In the genomic region with DNA sequence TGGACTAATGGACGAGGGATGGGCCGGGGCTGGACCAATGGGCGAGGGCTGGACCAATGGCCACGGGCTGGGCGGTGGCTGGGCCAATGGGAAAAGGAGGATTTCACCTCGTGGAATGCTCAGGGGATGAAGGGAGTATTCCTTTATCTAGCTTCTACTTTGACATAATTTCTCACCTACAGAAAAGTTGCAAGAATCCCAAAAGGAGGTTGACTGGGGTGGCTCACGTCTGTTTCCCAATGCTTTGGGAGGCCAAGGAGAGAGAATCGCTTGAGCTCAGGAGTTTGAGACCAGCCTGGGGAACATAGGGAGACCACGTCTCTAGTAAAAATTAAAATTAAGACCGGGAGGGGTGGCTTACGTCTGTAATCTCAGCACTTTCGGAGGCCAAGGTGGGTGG, we compare ENCODE assay signal across 9 cellular contexts. TPM values are rescaled to one million over a fixed set of nuclear protein-coding genes. Genes with fewer than 3 reads are reported as not detected.
DNase-seq lines count a peak whose midpoint lies in the region; ATAC-seq and TF ChIP-seq lines count a peak whose summit lies in the region.
"Had no signal": no experiment of that assay in that cellular context is flagged by ENCODE, and none has a peak within 500 bp of the region (broad histone marks: within the 10 kb centered on the region; RNA-seq: fewer than 3 reads in every experiment).

No MANE protein-coding gene starts in this region.

- peaks cover 5 to 16% of the 10 kb centered on the region in 2 donors for H3K4me1 ChIP-seq in thyroid gland

- TF ChIP-seq CTCF in WERI-Rb-1 (IDR thresholded peaks at IDR 0.05; ENCODE audit: low read depth, low read length) (no peak), glutamatergic neuron (IDR thresholded peaks at IDR 0.05; ENCODE audit: partially characterized antibody, unreplicated experiment) (no peak), thyroid gland (IDR thresholded peaks at IDR 0.05) (no peak)

- intact Hi-C loops in activated CD4-positive, alpha-beta T cell treated with anti-CD3 and anti-CD28 coated beads for 36 hours (cut with DNase I, micrococcal nuclease), result loop anchor here (1.0 to 5.0 kb wide), 10 partner anchors 21 to 479 kb away; partner anchors contain the start of genes CCNF (in 1 of the 2), ELOB (in 1 of the 2), FLYWCH2 (in 1 of the 2) and PAQR4 (in 1 of the 2)
- intact Hi-C loops in thyroid gland (cut with DNase I), result no loop called here

- ATAC-seq in activated CD4-positive, alpha-beta T cell treated with anti-CD3 and anti-CD28 coated beads for 36 hours, result no peak
- ATAC-seq in stimulated activated effector memory CD8-positive, alpha-beta T cell treated with anti-CD3 and anti-CD28 coated beads, Interleukin-12 subunit alpha, Interleukin-12 subunit beta, amount 100 ng/mL, for 72 hours, result no peak

- 34 to 46% methylated on average over 12 of the region's 12 CpGs for WGBS in thyroid gland, 2 donors

- CTCF ChIA-PET in activated CD4-positive, alpha-beta T cell treated with anti-CD3 and anti-CD28 coated beads for 36 hours (lab: Charles Lee), result interaction anchor here (0.7 to 1.9 kb wide), 9 partner anchors 9 to 477 kb away, joined by 3 to 8 read pairs (median 3); partner anchors contain the start of gene FLYWCH2

- DNase-seq in activated CD4-positive, alpha-beta T cell treated with anti-CD3 and anti-CD28 coated beads for 36 hours, result no peak
- no peak for DNase-seq in activated CD4-positive, alpha-beta T cell treated with anti-CD3 and anti-CD28 coated beads, Interleukin-2, amount 50 U/mL, for 1 hour
- DNase-seq in WERI-Rb-1, result no peak
- no peak for DNase-seq in glutamatergic neuron
- no peak for DNase-seq in stimulated activated effector memory CD8-positive, alpha-beta T cell treated with anti-CD3 and anti-CD28 coated beads, Interleukin-12 subunit alpha, Interleukin-12 subunit beta, amount 100 ng/mL, for 72 hours (ENCODE audit: low spot score in 2 of 2)
- DNase-seq in DMS 273 (lab: John Stamatoyannopoulos, UW; ENCODE audit: unreplicated experiment), result no peak
- no peak for DNase-seq in DMS53 treated with DMSO at 0.1 percent for 48 hours (lab: John Stamatoyannopoulos, UW; ENCODE audit: unreplicated experiment)
- DNase-seq in thyroid gland, result no peak

- no peaks in the 10 kb centered on the region for H3K36me3 Mint-ChIP-seq in activated CD4-positive, alpha-beta T cell treated with anti-CD3 and anti-CD28 coated beads for 36 hours (ENCODE audit: low read depth)
- H3K36me3 Mint-ChIP-seq in glutamatergic neuron (ENCODE audit: unreplicated experiment), result no peaks in the 10 kb centered on the region
- peaks cover 9% of the 10 kb centered on the region for H3K36me3 Mint-ChIP-seq in stimulated activated effector memory CD8-positive, alpha-beta T cell treated with anti-CD3 and anti-CD28 coated beads, Interleukin-12 subunit alpha, Interleukin-12 subunit beta, amount 100 ng/mL, for 72 hours

- peak overlapping the region; percentile 94 for H3K4me3 Mint-ChIP-seq in activated CD4-positive, alpha-beta T cell treated with anti-CD3 and anti-CD28 coated beads for 36 hours
- H3K4me3 Mint-ChIP-seq in glutamatergic neuron (ENCODE audit: unreplicated experiment), result peak overlapping the region; percentile 89
- peak overlapping the region; percentile 94 for H3K4me3 Mint-ChIP-seq in stimulated activated effector memory CD8-positive, alpha-beta T cell treated with anti-CD3 and anti-CD28 coated beads, Interleukin-12 subunit alpha, Interleukin-12 subunit beta, amount 100 ng/mL, for 72 hours

- no peaks in the 10 kb centered on the region for H3K9me3 Mint-ChIP-seq in activated CD4-positive, alpha-beta T cell treated with anti-CD3 and anti-CD28 coated beads for 36 hours (ENCODE audit: low read depth)
- H3K9me3 Mint-ChIP-seq in glutamatergic neuron (ENCODE audit: unreplicated experiment), result peaks cover 7% of the 10 kb centered on the region
- no peaks in the 10 kb centered on the region for H3K9me3 Mint-ChIP-seq in stimulated activated effector memory CD8-positive, alpha-beta T cell treated with anti-CD3 and anti-CD28 coated beads, Interleukin-12 subunit alpha, Interleukin-12 subunit beta, amount 100 ng/mL, for 72 hours

- no peaks in the 10 kb centered on the region for H3K36me3 ChIP-seq in WERI-Rb-1
- H3K36me3 ChIP-seq in thyroid gland, result no peaks in the 10 kb centered on the region

- no peaks in the 10 kb centered on the region for H3K9me3 ChIP-seq in WERI-Rb-1 (ENCODE audit: severe bottlenecking)
- no peaks in the 10 kb centered on the region for H3K9me3 ChIP-seq in thyroid gland

- H3K27ac Mint-ChIP-seq in activated CD4-positive, alpha-beta T cell treated with anti-CD3 and anti-CD28 coated beads for 36 hours, result peak overlapping the region; percentile 8
- peak overlapping the region; percentile 99 for H3K27ac Mint-ChIP-seq in glutamatergic neuron (ENCODE audit: unreplicated experiment)
- H3K27ac Mint-ChIP-seq in stimulated activated effector memory CD8-positive, alpha-beta T cell treated with anti-CD3 and anti-CD28 coated beads, Interleukin-12 subunit alpha, Interleukin-12 subunit beta, amount 100 ng/mL, for 72 hours, result no peak overlapping the region

- no peaks in the 10 kb centered on the region for H3K27me3 Mint-ChIP-seq in activated CD4-positive, alpha-beta T cell treated with anti-CD3 and anti-CD28 coated beads for 36 hours
- no peaks in the 10 kb centered on the region for H3K27me3 Mint-ChIP-seq in glutamatergic neuron (ENCODE audit: unreplicated experiment)

- POLR2A ChIA-PET in activated CD4-positive, alpha-beta T cell treated with anti-CD3 and anti-CD28 coated beads for 36 hours (lab: Charles Lee), result interaction anchor here (1.0 kb wide), 1 partner anchor 71 kb away, joined by 3 read pairs; no protein-coding TSS in a partner anchor

- H3K27ac ChIP-seq in WERI-Rb-1 (peak overlapping the region; percentile 30; the same call in 1 of the 2 replicates), thyroid gland (peak overlapping the region in 1 of 3 donors; percentile 5)

- peaks cover 19% of the 10 kb centered on the region for H3K4me1 Mint-ChIP-seq in activated CD4-positive, alpha-beta T cell treated with anti-CD3 and anti-CD28 coated beads for 36 hours
- H3K4me1 Mint-ChIP-seq in glutamatergic neuron (ENCODE audit: low read depth, unreplicated experiment), result peaks cover 12% of the 10 kb centered on the region
- peaks cover 27% of the 10 kb centered on the region for H3K4me1 Mint-ChIP-seq in stimulated activated effector memory CD8-positive, alpha-beta T cell treated with anti-CD3 and anti-CD28 coated beads, Interleukin-12 subunit alpha, Interleukin-12 subunit beta, amount 100 ng/mL, for 72 hours

- peak overlapping the region; percentile 14; the same call in 1 of the 2 replicates for H3K4me3 ChIP-seq in WERI-Rb-1 (ENCODE audit: low read depth, low read length)
- no peak overlapping the region for H3K4me3 ChIP-seq in thyroid gland (replicated peaks in 1 of 3)

- H3K27me3 ChIP-seq in WERI-Rb-1 (ENCODE audit: insufficient read depth, low read depth, severe bottlenecking) (no peaks in the 10 kb centered on the region), thyroid gland (no peaks in the 10 kb centered on the region)

- TF ChIP-seq POLR2A in thyroid gland (IDR thresholded peaks at IDR 0.05), result no peak

RNA-seq across cellular contexts. Expression of gene FLYWCH1, which starts 5.7 kb away (rescaled TPM):
- total RNA-seq in activated CD4-positive, alpha-beta T cell treated with anti-CD3 and anti-CD28 coated beads for 36 hours, result 10 to 100 TPM; 26.6 to 37.9 TPM
- total RNA-seq in glutamatergic neuron (ENCODE audit: unreplicated experiment) (77.1 TPM), thyroid gland (10 to 100 TPM; 31.3 to 49.8 (median 41.5) TPM)

RNA-seq across cellular contexts. Expression of gene FLYWCH2, which starts 23.0 kb away (rescaled TPM):
- total RNA-seq in activated CD4-positive, alpha-beta T cell treated with anti-CD3 and anti-CD28 coated beads for 36 hours, result 10 to 100 TPM; 16.8 to 17.3 TPM
- total RNA-seq in glutamatergic neuron (ENCODE audit: unreplicated experiment) (30.5 TPM), thyroid gland (10 to 100 TPM; 58.4 to 89.3 (median 73.8) TPM)

RNA-seq across cellular contexts. Expression of gene PRSS22, which starts 48.0 kb away (rescaled TPM):
- not detected for total RNA-seq in activated CD4-positive, alpha-beta T cell treated with anti-CD3 and anti-CD28 coated beads for 36 hours
- not detected for total RNA-seq in glutamatergic neuron (ENCODE audit: unreplicated experiment)
- total RNA-seq in thyroid gland, result 1 to 10 TPM; 1.2 to 7.7 (median 4.6) TPM
- total RNA-seq: SK-MEL-5 had no signal

RNA-seq across cellular contexts. Expression of gene KREMEN2, which starts 58.1 kb away (rescaled TPM):
- total RNA-seq in activated CD4-positive, alpha-beta T cell treated with anti-CD3 and anti-CD28 coated beads for 36 hours, result not detected
- total RNA-seq in glutamatergic neuron (ENCODE audit: unreplicated experiment) (12.8 TPM), thyroid gland (not detected)
